8 cellular contexts compared by ENCODE assay signal in the genomic region with DNA sequence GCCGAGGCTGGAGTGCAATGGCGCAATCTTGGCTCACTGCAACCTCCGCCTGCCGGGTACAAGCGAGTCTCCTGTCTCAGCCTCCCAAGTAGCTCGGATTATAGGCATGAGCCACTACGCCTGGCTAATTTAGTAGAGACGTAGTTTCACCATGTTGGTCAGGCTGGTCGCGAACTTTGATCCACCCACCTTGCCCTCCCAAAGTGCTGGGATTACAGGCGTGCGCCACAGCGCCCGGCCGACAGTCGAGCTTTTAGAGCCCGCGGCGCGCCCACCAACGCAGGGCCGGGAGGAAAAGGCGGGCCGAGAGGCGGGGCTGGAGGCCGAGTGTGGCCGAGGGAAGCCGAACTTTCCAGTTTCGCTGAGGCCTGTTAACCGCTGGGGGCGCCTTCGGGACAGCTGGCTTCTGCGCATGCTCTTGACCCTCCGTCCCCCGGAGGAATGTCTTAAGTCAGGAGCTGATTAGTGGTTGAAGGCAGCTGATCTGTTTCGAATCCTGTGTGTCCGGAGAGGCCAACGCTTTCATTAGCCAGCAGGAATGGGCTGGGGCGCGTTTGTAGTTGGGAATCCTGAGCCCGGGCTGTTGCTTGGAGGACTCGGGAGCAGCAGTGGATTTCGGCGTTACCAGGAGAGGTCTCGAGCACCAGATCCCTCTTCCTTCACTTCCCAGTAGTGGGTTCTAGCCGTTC. TPM values are rescaled to one million over a fixed set of nuclear protein-coding genes. Genes with fewer than 3 reads are reported as not detected.
A peak's percentile ranks its signal among the peaks of the same experiment; 100 is the strongest.
DNase-seq lines count a peak whose midpoint lies in the region; ATAC-seq and TF ChIP-seq lines count a peak whose summit lies in the region.

No MANE protein-coding gene starts in this region.

- H3K4me3 ChIP-seq in fibroblast of pulmonary artery (replicated peaks; ENCODE audit: low read depth, low read length): peak overlapping the region; percentile 62

- peaks cover 13 to 19% of the 10 kb centered on the region in 2 donors for H3K4me1 Mint-ChIP-seq in natural killer cell

- H3K9me3 Mint-ChIP-seq in natural killer cell: no peaks in the 10 kb centered on the region

- ATAC-seq in natural killer cell: peak; percentile 95 to 98 (median 96)

- H3K36me3 Mint-ChIP-seq in natural killer cell: no peaks in the 10 kb centered on the region

- H3K4me3 Mint-ChIP-seq in natural killer cell: peak overlapping the region; percentile 90

- CTCF ChIA-PET in RWPE1 (lab: Yijun Ruan, JAX): interaction anchor here (0.6 to 1.5 kb wide), 9 partner anchors 9 to 1688 kb away, joined by 3 to 5 read pairs (median 3); no protein-coding TSS in a partner anchor

- POLR2A ChIA-PET in RWPE1 (lab: Yijun Ruan, JAX; ENCODE audit: low non-redundant PET): interaction anchor here (0.6 to 1.9 kb wide), 2 partner anchors 10 to 773 kb away, joined by 3 to 21 read pairs; a partner anchor contains a TSS

- intact Hi-C loops in natural killer cell (cut with micrococcal nuclease): loop anchor here (1.0 kb wide), 1 partner anchor 9 kb away; no protein-coding TSS in a partner anchor

- TF ChIP-seq CTCF in RWPE1 (conservative IDR thresholded peaks at IDR 0.05; ENCODE audit: low read depth): peak; percentile 97
- peak; percentile 82 for TF ChIP-seq CTCF in fibroblast of pulmonary artery (IDR thresholded peaks at IDR 0.05; ENCODE audit: low read length, missing control alignments)
- TF ChIP-seq CTCF in natural killer cell (IDR thresholded peaks at IDR 0.05): peak; percentile 79

- peaks cover 7 to 8% of the 10 kb centered on the region in 2 donors for H3K27me3 Mint-ChIP-seq in natural killer cell (ENCODE audit: low read depth in 2 of 2)

- DNase-seq in ELF-1 (ENCODE audit: low read depth, low spot score) (peak; percentile 99), GOT3 (lab: John Stamatoyannopoulos, UW) (peak; percentile 89), LoVo (ENCODE audit: low spot score) (peak; percentile 99), RWPE1 (ENCODE audit: low spot score) (peak; percentile 100), fibroblast of pulmonary artery (ENCODE audit: low read depth) (peak; percentile 99), natural killer cell (peak; percentile 86)
- peak; percentile 85 for DNase-seq in activated T-helper 9 cell treated with anti-CD3 and anti-CD28 coated beads, Interleukin-2, amount 50 U/mL, for 16 hours (ENCODE audit: low read depth)
- DNase-seq in stimulated activated naive CD4-positive, alpha-beta T cell (lab: John Stamatoyannopoulos, UW): peak; percentile 81 to 91 (median 88)

- peak overlapping the region; percentile 77 to 84 for H3K27ac Mint-ChIP-seq in natural killer cell

- peak overlapping the region; percentile 90 for H3K27ac ChIP-seq in RWPE1

RNA-seq across cellular contexts. Expression of a gene that starts 10.0 kb away (rescaled TPM):
- total RNA-seq in natural killer cell: 1,000 to 10,000 TPM in 1 of 3 donors, 100 to 1,000 TPM in 2; 895 to 1,167 (median 974) TPM

RNA-seq across cellular contexts. Expression of a gene that starts 48.5 kb away (rescaled TPM):
- 1 to 10 TPM; 1.2 to 2.1 (median 1.9) TPM for total RNA-seq in natural killer cell

Comparison
In these comparisons a context has a peak if more than half of its experiments do, and no peak if none do; other contexts are left out.
1. Peak in every context shown above with its lines: DNase-seq, ATAC-seq, H3K4me3 ChIP-seq and H3K27ac ChIP-seq.